ENCODE assay signal across 26 cellular contexts in genomic region chr7:29619111-29619510, GRCh38. TPM values are rescaled to one million over a fixed set of nuclear protein-coding genes. Genes with fewer than 3 reads are reported as not detected.
"Had no signal": no experiment of that assay in that cellular context is flagged by ENCODE, and none has a peak within 500 bp of the region (broad histone marks: within the 10 kb centered on the region; RNA-seq: fewer than 3 reads in every experiment).

No MANE protein-coding gene starts in this region.

- ATAC-seq: stimulated activated effector memory CD8-positive, alpha-beta T cell treated with anti-CD3 and anti-CD28 coated beads, Interleukin-12 subunit alpha, Interleukin-12 subunit beta, amount 100 ng/mL, for 72 hours; stimulated activated memory B cell treated with anti-CD40 and anti-IgM and Interleukin-4, amounts not matched to agents 10 μg/mL and 1 μg/mL and 100 μg/mL, for 72 hours; stimulated activated naive B cell treated with anti-CD40 and anti-IgM and Interleukin-4, amounts not matched to agents 10 μg/mL and 1 μg/mL and 100 μg/mL, for 72 hours; stimulated activated naive CD8-positive, alpha-beta T cell treated with anti-CD3 and anti-CD28 coated beads, Interleukin-15, amount 100 ng/mL, for 72 hours; stimulated activated naive CD8-positive, alpha-beta T cell treated with anti-CD3 and anti-CD28 coated beads, Interleukin-15, Interleukin-2, amounts not matched to agents 100 U/mL and 50 U/mL, for 24 hours; upper lobe of right lung had no signal

- DNase-seq: stimulated activated CD4-positive, alpha-beta T cell treated with anti-CD3 and anti-CD28 coated beads, Interleukin-2, amount 100 ng/mL, for 48 hours; stimulated activated CD4-positive, alpha-beta T cell treated with anti-CD3 and anti-CD28 coated beads, Interleukin-4, amount 100 ng/mL, for 1 hour; stimulated activated CD4-positive, alpha-beta T cell treated with anti-CD3 and anti-CD28 coated beads, Interleukin-4, amount 100 ng/mL, for 24 hours; stimulated activated CD4-positive, alpha-beta T cell treated with anti-CD3 and anti-CD28 coated beads, Interleukin-4, amount 100 ng/mL, for 4 hours; stimulated activated CD8-positive, alpha-beta memory T cell treated with anti-CD3 and anti-CD28 coated beads, Interleukin-4, amount 100 ng/mL, for 48 hours; stimulated activated naive B cell treated with anti-CD40 and anti-IgM and Interleukin-4, amounts not matched to agents 10 μg/mL and 1 μg/mL and 100 μg/mL, for 72 hours; stimulated activated naive CD4-positive, alpha-beta T cell; stimulated activated naive CD4-positive, alpha-beta T cell treated with Interleukin-2 at 50 U/mL for 16 hours; stimulated activated naive CD8-positive, alpha-beta T cell treated with anti-CD3 and anti-CD28 coated beads, Interleukin-15, amount 100 ng/mL, for 72 hours; stimulated activated naive CD8-positive, alpha-beta T cell treated with anti-CD3 and anti-CD28 coated beads, Interleukin-15, Interleukin-2, amounts not matched to agents 100 U/mL and 50 U/mL, for 24 hours; stomach; substantia nigra; testis; thyroid gland; tibial artery; transverse colon; upper lobe of left lung; upper lobe of right lung; uterus had no signal

- H3K36me3 ChIP-seq: stomach, suprapubic skin, thoracic aorta, thyroid gland, tibial artery, tibial nerve, transverse colon, upper lobe of left lung, upper lobe of right lung, uterus, vagina had no signal

- H3K27me3 ChIP-seq: suprapubic skin, testis, thyroid gland, tibial artery, tibial nerve, transverse colon, upper lobe of left lung, uterus, vagina had no signal

- H3K9me3 ChIP-seq: stomach, suprapubic skin, testis, thoracic aorta, thyroid gland, tibial artery, tibial nerve, transverse colon, upper lobe of left lung, upper lobe of right lung, uterus, vagina had no signal

- H3K27ac ChIP-seq: stomach, suprapubic skin, testis, thoracic aorta, thyroid gland, tibial artery, tibial nerve, transverse colon, upper lobe of left lung, upper lobe of right lung, uterus, vagina had no signal

- H3K4me1 ChIP-seq: stomach, testis, thyroid gland, tibial artery, tibial nerve, transverse colon, upper lobe of left lung, upper lobe of right lung, uterus, vagina had no signal

- H3K4me3 ChIP-seq: stomach, suprapubic skin, testis, thoracic aorta, thyroid gland, tibial artery, tibial nerve, transverse colon, upper lobe of left lung, upper lobe of right lung, uterus, vagina had no signal

- FAIRE-seq: urothelium cell line had no signal

RNA-seq across cellular contexts. Expression of gene PRR15, which starts 55.5 kb away (rescaled TPM):
- total RNA-seq: vagina had no signal
